Comparison of ENCODE assay signal across 23 cellular contexts in the genomic region with DNA sequence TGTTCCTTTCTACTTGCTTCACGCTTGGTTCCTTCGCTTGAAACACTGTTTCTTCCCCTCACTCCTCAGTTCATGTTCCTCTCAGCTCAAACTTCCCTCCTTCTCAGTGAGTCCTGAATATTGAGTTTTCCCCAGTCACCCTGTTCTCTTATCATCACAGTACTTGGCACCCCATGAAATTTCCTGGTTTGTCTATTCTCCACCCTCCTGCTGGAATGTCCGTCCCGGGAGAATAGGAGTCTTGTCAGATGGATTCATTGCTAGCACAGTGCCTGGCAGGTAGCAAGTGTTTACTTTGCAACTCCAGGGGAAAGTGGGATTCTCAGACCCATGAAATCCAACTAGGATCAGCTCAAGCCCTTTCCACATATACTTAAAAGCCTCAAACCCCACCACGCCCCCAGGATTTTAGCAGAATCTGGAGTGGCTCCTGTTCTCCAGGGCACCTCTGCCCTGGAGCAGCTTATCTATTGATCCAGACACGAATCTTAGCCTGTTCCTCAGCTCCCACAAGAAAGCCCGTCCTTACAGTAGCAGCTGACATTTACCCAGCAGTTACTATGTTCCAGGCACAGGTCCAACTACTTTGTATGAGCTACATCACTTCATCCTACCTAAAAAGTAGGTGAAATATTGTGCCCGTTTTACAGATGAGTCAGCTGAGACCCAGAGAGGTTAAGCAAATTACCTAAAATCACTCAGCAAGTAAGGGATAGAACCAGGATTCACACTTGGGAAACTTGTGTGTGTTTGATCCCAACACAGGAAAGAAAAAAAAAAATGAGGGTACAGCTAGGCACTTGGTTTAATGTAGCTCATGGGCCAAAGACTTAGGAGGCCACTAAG.
"Had no signal": no experiment of that assay in that cellular context is flagged by ENCODE, and none has a peak within 500 bp of the region (broad histone marks: within the 10 kb centered on the region; RNA-seq: fewer than 3 reads in every experiment).

No MANE protein-coding gene starts in this region.

- H3K9me3 ChIP-seq: left lung, psoas muscle, right atrium auricular region, tibial artery had no signal

- H3K9me3 Mint-ChIP-seq: activated naive CD4-positive, alpha-beta T cell treated with anti-CD3 and anti-CD28 coated beads, Interleukin-2, amount 50 U/mL, for 24 hours; immature natural killer cell; natural killer cell had no signal

- H3K27ac ChIP-seq: brain microvascular endothelial cell, coronary artery, left lung, psoas muscle, right atrium auricular region, tibial artery, WERI-Rb-1 had no signal

- H3K36me3 ChIP-seq: brain microvascular endothelial cell, left lung, right atrium auricular region, tibial artery, WERI-Rb-1 had no signal

- H3K4me1 ChIP-seq: psoas muscle, right atrium auricular region, tibial artery had no signal

- ATAC-seq: activated CD8-positive, alpha-beta T cell treated with anti-CD3 and anti-CD28 coated beads, Interleukin-2, amount 10 ng/mL, durations not matched to agents 7 days and 5 days; left lung; natural killer cell; psoas muscle; stimulated activated naive CD8-positive, alpha-beta T cell treated with anti-CD3 and anti-CD28 coated beads, Interleukin-15, Interleukin-2, amounts not matched to agents 100 U/mL and 50 U/mL, for 24 hours; T-helper 17 cell had no signal

- DNase-seq: activated CD4-positive, alpha-beta T cell treated with anti-CD3 and anti-CD28 coated beads, Interleukin-2, amount 50 U/mL, for 1 hour; activated CD4-positive, CD25-positive, alpha-beta regulatory T cell treated with anti-CD3 and anti-CD28 coated beads, Interleukin-2, amount 50 U/mL, for 72 hours; activated CD8-positive, alpha-beta T cell treated with anti-CD3 and anti-CD28 coated beads, Interleukin-2, amount 10 ng/mL, durations not matched to agents 7 days and 5 days; activated gamma-delta T cell treated with Interleukin-2 at 50 U/mL for 16 hours; aorta; brain microvascular endothelial cell; caudate nucleus; effector CD4-positive, alpha-beta T cell; immature natural killer cell; left lung; natural killer cell; psoas muscle; stimulated activated CD4-positive, alpha-beta T cell treated with anti-CD3 and anti-CD28 coated beads, Interleukin-4, amount 100 ng/mL, for 4 hours; stimulated activated naive CD8-positive, alpha-beta T cell treated with anti-CD3 and anti-CD28 coated beads, Interleukin-15, Interleukin-2, amounts not matched to agents 100 U/mL and 50 U/mL, for 24 hours; substantia nigra; SW 1271; T-helper 17 cell; tibial artery; WERI-Rb-1 had no signal

- H3K27me3 ChIP-seq: brain microvascular endothelial cell, left lung, right atrium auricular region, tibial artery had no signal

- H3K36me3 Mint-ChIP-seq: activated naive CD4-positive, alpha-beta T cell treated with anti-CD3 and anti-CD28 coated beads, Interleukin-2, amount 50 U/mL, for 24 hours; immature natural killer cell; natural killer cell had no signal

- H3K4me3 ChIP-seq: coronary artery, left lung, lung, psoas muscle, right atrium auricular region, tibial artery had no signal

- H3K4me3 Mint-ChIP-seq: activated CD8-positive, alpha-beta T cell treated with anti-CD3 and anti-CD28 coated beads, Interleukin-2, amount 10 ng/mL, durations not matched to agents 7 days and 5 days; activated naive CD4-positive, alpha-beta T cell treated with anti-CD3 and anti-CD28 coated beads, Interleukin-2, amount 50 U/mL, for 24 hours; immature natural killer cell; natural killer cell; T-helper 17 cell had no signal

- H3K4me1 Mint-ChIP-seq: activated naive CD4-positive, alpha-beta T cell treated with anti-CD3 and anti-CD28 coated beads, Interleukin-2, amount 50 U/mL, for 24 hours; immature natural killer cell; natural killer cell; T-helper 17 cell had no signal

- H3K27me3 Mint-ChIP-seq: activated naive CD4-positive, alpha-beta T cell treated with anti-CD3 and anti-CD28 coated beads, Interleukin-2, amount 50 U/mL, for 24 hours; T-helper 17 cell had no signal

- H3K27ac Mint-ChIP-seq: activated CD8-positive, alpha-beta T cell treated with anti-CD3 and anti-CD28 coated beads, Interleukin-2, amount 10 ng/mL, durations not matched to agents 7 days and 5 days; activated naive CD4-positive, alpha-beta T cell treated with anti-CD3 and anti-CD28 coated beads, Interleukin-2, amount 50 U/mL, for 24 hours; immature natural killer cell; natural killer cell; T-helper 17 cell had no signal
